ENCODE assay signal across 15 cellular contexts in the genomic region with DNA sequence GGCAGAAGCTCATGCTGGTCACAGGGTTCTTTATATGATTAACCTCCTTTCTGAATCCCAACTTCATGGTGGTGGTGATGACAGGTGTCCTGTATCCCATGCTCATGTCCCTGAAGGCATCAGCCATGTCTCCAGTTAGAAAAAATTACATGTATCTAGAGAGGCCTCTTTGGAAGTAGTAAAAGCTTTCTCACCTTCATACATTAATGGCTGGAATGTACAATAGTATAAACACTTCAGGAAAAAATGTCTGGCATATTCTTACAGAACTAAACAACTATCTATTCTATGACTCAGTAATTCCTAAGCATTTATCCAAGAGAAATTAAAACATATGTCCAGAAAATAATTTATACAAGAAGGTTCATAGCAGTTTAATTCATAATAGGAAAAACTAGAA. TPM values are rescaled to one million over a fixed set of nuclear protein-coding genes. Genes with fewer than 3 reads are reported as not detected.
DNase-seq lines count a peak whose midpoint lies in the region; FAIRE-seq and TF ChIP-seq lines count a peak whose summit lies in the region.
"Had no signal": no experiment of that assay in that cellular context is flagged by ENCODE, and none has a peak within 500 bp of the region (broad histone marks: within the 10 kb centered on the region; RNA-seq: fewer than 3 reads in every experiment).

No MANE protein-coding gene starts in this region.

- peaks cover 12% of the 10 kb centered on the region for H3K4me1 ChIP-seq in astrocyte (ENCODE audit: insufficient read depth, low read length)
- H3K4me1 ChIP-seq in ovary (ENCODE audit: insufficient read depth), result no peaks in the 10 kb centered on the region
- H3K4me1 ChIP-seq: BE2C, Caco-2 had no signal

- H3K27me3 Mint-ChIP-seq in astrocyte (ENCODE audit: low read depth, unreplicated experiment), result peaks cover 4% of the 10 kb centered on the region

- peaks cover 16% of the 10 kb centered on the region for H3K4me1 Mint-ChIP-seq in astrocyte (ENCODE audit: low read depth, unreplicated experiment)

- no peak overlapping the region for H3K9ac ChIP-seq in astrocyte (ENCODE audit: low read length)
- H3K9ac ChIP-seq: KMS-11 had no signal

- H3K4me2 ChIP-seq in astrocyte (ENCODE audit: low read length), result no peak overlapping the region
- H3K4me2 ChIP-seq: KMS-11 had no signal

- TF ChIP-seq POLR2A in ovary (IDR thresholded peaks at IDR 0.05), result no peak

- H3K36me3 Mint-ChIP-seq in astrocyte (ENCODE audit: low read depth, unreplicated experiment), result peaks cover 2% of the 10 kb centered on the region
- H3K36me3 Mint-ChIP-seq: CD8-positive, alpha-beta memory T cell had no signal

- H3K9me3 ChIP-seq in astrocyte (ENCODE audit: insufficient read depth, low read depth, low read length) (no peaks in the 10 kb centered on the region), ovary (no peaks in the 10 kb centered on the region)
- H3K9me3 ChIP-seq: BE2C, Caco-2 had no signal

- no peak overlapping the region for H2AFZ ChIP-seq in astrocyte (ENCODE audit: low read depth, low read length)

- no peak for TF ChIP-seq EP300 in ovary (IDR thresholded peaks at IDR 0.05)

- H3K27ac ChIP-seq in 22Rv1 (peak overlapping the region; percentile 30), astrocyte (ENCODE audit: low read depth, low read length) (no peak overlapping the region), ovary (no peak overlapping the region)
- H3K27ac ChIP-seq: KMS-11 had no signal

- TF ChIP-seq CTCF in 22Rv1 (IDR thresholded peaks at IDR 0.05) (no peak), astrocyte (IDR thresholded peaks at IDR 0.05; ENCODE audit: insufficient read depth, low read depth, low read length) (no peak), fibroblast of villous mesenchyme (IDR thresholded peaks at IDR 0.05; ENCODE audit: insufficient read depth, low read depth, low read length) (no peak), ovary (IDR thresholded peaks at IDR 0.05) (no peak)

- H3K27me3 ChIP-seq in astrocyte (ENCODE audit: insufficient read depth, low read length) (no peaks in the 10 kb centered on the region), ovary (no peaks in the 10 kb centered on the region)

- no peak overlapping the region for H3K4me3 Mint-ChIP-seq in astrocyte (ENCODE audit: unreplicated experiment)
- H3K4me3 Mint-ChIP-seq: CD8-positive, alpha-beta memory T cell had no signal

- DNase-seq in EH (ENCODE audit: low read depth) (peak; percentile 59), astrocyte (ENCODE audit: low read depth) (peak; percentile 46), fibroblast of villous mesenchyme (ENCODE audit: low read depth) (peak; percentile 39), AG20443 (ENCODE audit: low spot score) (no peak), DMS153 treated with DMSO at 0.1 percent for 48 hours (lab: John Stamatoyannopoulos, UW; ENCODE audit: unreplicated experiment) (no peak), ovary (no peak)
- DNase-seq: 8988T; BE2C; Caco-2; CD8-positive, alpha-beta memory T cell; DMS53 had no signal

- H3K4me3 ChIP-seq in astrocyte (ENCODE audit: insufficient read depth, low read depth, low read length) (no peak overlapping the region), fibroblast of villous mesenchyme (ENCODE audit: low read depth, low read length) (no peak overlapping the region), ovary (no peak overlapping the region)

- no peaks in the 10 kb centered on the region for H3K79me2 ChIP-seq in astrocyte (ENCODE audit: insufficient read depth, low read length)

- intact Hi-C loops in ovary (cut with DNase I), result no loop called here

- no peaks in the 10 kb centered on the region for H3K9me3 Mint-ChIP-seq in astrocyte (ENCODE audit: unreplicated experiment)
- H3K9me3 Mint-ChIP-seq: CD8-positive, alpha-beta memory T cell had no signal

- no peaks in the 10 kb centered on the region for H3K36me3 ChIP-seq in astrocyte (ENCODE audit: insufficient read depth, low read length)
- H3K36me3 ChIP-seq in ovary, result no peaks in the 10 kb centered on the region
- H3K36me3 ChIP-seq: BE2C had no signal

- no peak for FAIRE-seq in astrocyte (lab: Jason Lieb, UNC)
- FAIRE-seq: H54 had no signal

- no peak overlapping the region for H3K27ac Mint-ChIP-seq in astrocyte (ENCODE audit: unreplicated experiment)
- H3K27ac Mint-ChIP-seq: CD8-positive, alpha-beta memory T cell had no signal

- no peaks in the 10 kb centered on the region for H4K20me1 ChIP-seq in astrocyte (ENCODE audit: insufficient read depth, low read length)

RNA-seq across cellular contexts. Expression of gene ADAM30, which starts 34.0 kb away (rescaled TPM):
- not detected in 2 replicates for total RNA-seq in astrocyte
- under 0.01 TPM in 1 of 2 replicates, not detected in the other for total RNA-seq in fibroblast of villous mesenchyme
- total RNA-seq in ovary, result not detected
- polyA plus RNA-seq in ovary, result not detected
- total RNA-seq: Caco-2; CD8-positive, alpha-beta memory T cell; HT-29 had no signal
- polyA plus RNA-seq: CD8-positive, alpha-beta memory T cell had no signal

RNA-seq across cellular contexts. Expression of gene REG4, which starts 51.0 kb away (rescaled TPM):
- not detected in 2 replicates for total RNA-seq in astrocyte
- total RNA-seq in fibroblast of villous mesenchyme, result not detected in 2 replicates
- 1 to 10 TPM in 1 of 7 donors, under 1 TPM in 1, not detected in 5; 0.36 to 2.4 TPM for total RNA-seq in ovary
- polyA plus RNA-seq in ovary, result not detected

Comparison
In these comparisons a context has a peak if more than half of its experiments do, and no peak if none do; other contexts are left out.
1. DNase-seq: peak in EH (single experiment), astrocyte (single experiment) and fibroblast of villous mesenchyme (single experiment); none in AG20443 (single experiment), DMS153 treated with DMSO at 0.1 percent for 48 hours (single experiment) and ovary (0 of 5).